Comparison of ENCODE assay signal across 9 cellular contexts in genomic region chr9:73152445-73152844, GRCh38. TPM values are rescaled to one million over a fixed set of nuclear protein-coding genes. Genes with fewer than 3 reads are reported as not detected.
DNase-seq lines count a peak whose midpoint lies in the region; ATAC-seq and TF ChIP-seq lines count a peak whose summit lies in the region.
"Had no signal": no experiment of that assay in that cellular context is flagged by ENCODE, and none has a peak within 500 bp of the region (broad histone marks: within the 10 kb centered on the region; RNA-seq: fewer than 3 reads in every experiment).

No MANE protein-coding gene starts in this region.

- CTCF ChIA-PET in Calu3 (lab: Charles Lee): interaction anchor here (0.9 kb wide), 1 partner anchor 43 kb away, joined by 3 read pairs; no protein-coding TSS in a partner anchor

- TF ChIP-seq CTCF in Calu3 (IDR thresholded peaks at IDR 0.05; ENCODE audit: unreplicated experiment): no peak
- no peak for TF ChIP-seq CTCF in epithelial cell of proximal tubule (conservative IDR thresholded peaks at IDR 0.05; ENCODE audit: low read depth, low read length)
- TF ChIP-seq CTCF in osteoblast (IDR thresholded peaks at IDR 0.05; ENCODE audit: extremely low read depth, low read depth, low read length): no peak
- TF ChIP-seq CTCF in glutamatergic neuron (IDR thresholded peaks at IDR 0.05; ENCODE audit: partially characterized antibody, unreplicated experiment): no peak

- H3K4me1 Mint-ChIP-seq in Calu3 (ENCODE audit: low read depth, unreplicated experiment): peaks cover 22% of the 10 kb centered on the region
- peaks cover 3% of the 10 kb centered on the region for H3K4me1 Mint-ChIP-seq in glutamatergic neuron (ENCODE audit: low read depth, unreplicated experiment)

- intact Hi-C loops in Calu3 (cut with micrococcal nuclease; ENCODE audit: unreplicated experiment): loop anchor here (2.0 kb wide), 1 partner anchor 18 kb away; no protein-coding TSS in a partner anchor

- no peaks in the 10 kb centered on the region for H3K9me3 ChIP-seq in osteoblast (ENCODE audit: low read depth, low read length)

- H3K79me2 ChIP-seq in osteoblast (ENCODE audit: insufficient read depth, low read length): peaks cover 65% of the 10 kb centered on the region

- peak overlapping the region; percentile 89 for H3K27ac ChIP-seq in osteoblast (ENCODE audit: low read depth, low read length)

- H3K36me3 Mint-ChIP-seq in Calu3 (ENCODE audit: insufficient read depth, unreplicated experiment) (peaks cover 58% of the 10 kb centered on the region), glutamatergic neuron (ENCODE audit: unreplicated experiment) (no peaks in the 10 kb centered on the region)

- peaks cover 56% of the 10 kb centered on the region for H3K4me1 ChIP-seq in osteoblast (ENCODE audit: insufficient read depth, low read length)

- peak overlapping the region; percentile 83 for H3K4me3 ChIP-seq in epithelial cell of proximal tubule (ENCODE audit: low read depth, low read length)
- H3K4me3 ChIP-seq in osteoblast (ENCODE audit: insufficient read depth, low read length): peak overlapping the region; percentile 79

- no peaks in the 10 kb centered on the region for H3K27me3 ChIP-seq in osteoblast (ENCODE audit: insufficient read depth, low read length)

- H4K20me1 ChIP-seq in osteoblast (ENCODE audit: insufficient read depth, low read length): peaks cover 41% of the 10 kb centered on the region

- H3K27ac Mint-ChIP-seq in Calu3 (ENCODE audit: unreplicated experiment) (peak overlapping the region; percentile 81), glutamatergic neuron (ENCODE audit: unreplicated experiment) (no peak overlapping the region)

- no peak for DNase-seq in Calu3
- DNase-seq in RPMI7951 (ENCODE audit: low read depth): peak; percentile 61
- no peak for DNase-seq in epithelial cell of proximal tubule (ENCODE audit: low read depth)
- no peak for DNase-seq in osteoblast (ENCODE audit: insufficient read length, low spot score, missing footprints)
- DNase-seq in Kasumi-1 (lab: John Stamatoyannopoulos, UW): no peak
- DNase-seq in glutamatergic neuron: no peak
- DNase-seq in NCI-H1436 (lab: John Stamatoyannopoulos, UW): no peak

- H3K27me3 Mint-ChIP-seq in Calu3 (ENCODE audit: unreplicated experiment) (no peaks in the 10 kb centered on the region), glutamatergic neuron (ENCODE audit: unreplicated experiment) (no peaks in the 10 kb centered on the region)

- no peak for ATAC-seq in HG03025 (IDR thresholded peaks at IDR 0.05; ENCODE audit: low FRiP score, unreplicated experiment)

- H3K4me2 ChIP-seq in osteoblast (ENCODE audit: insufficient read depth, low read length): peak overlapping the region; percentile 83

- peak overlapping the region; percentile 80 for H3K4me3 Mint-ChIP-seq in Calu3 (ENCODE audit: low read depth, unreplicated experiment)
- H3K4me3 Mint-ChIP-seq in glutamatergic neuron (ENCODE audit: unreplicated experiment): no peak overlapping the region
- H3K4me3 Mint-ChIP-seq: neural crest cell had no signal

- peaks cover 18% of the 10 kb centered on the region for H3K36me3 ChIP-seq in osteoblast (ENCODE audit: insufficient read depth, low read length)

- H3K9me3 Mint-ChIP-seq in Calu3 (ENCODE audit: low read depth, unreplicated experiment) (no peaks in the 10 kb centered on the region), glutamatergic neuron (ENCODE audit: unreplicated experiment) (no peaks in the 10 kb centered on the region)

- BruUV-seq in Calu3 (replicated peaks; lab: Mats Ljungman, UMichigan): no TSS peak

- no peak overlapping the region for H2AFZ ChIP-seq in osteoblast (ENCODE audit: low read length)

RNA-seq across cellular contexts. Expression of gene ANXA1, which starts 0.8 kb away (rescaled TPM):
- total RNA-seq in Calu3 (2022) (458 and 526 TPM in 2 replicates), epithelial cell of proximal tubule (309 and 383 TPM in 2 replicates), osteoblast (803 and 816 TPM in 2 replicates), glutamatergic neuron (ENCODE audit: unreplicated experiment) (not detected)
- 652 and 737 TPM in 2 replicates for total RNA-seq in RPMI7951 (2014; rRNA removed; shearing (Covaris generic))

Comparison
In these comparisons a context has a peak if more than half of its experiments do, and no peak if none do; other contexts are left out.
1. RNA of gene ANXA1, which starts 0.8 kb away (total RNA-seq): 803 to 816 TPM in osteoblast, 652 to 737 TPM in RPMI7951, 458 to 526 TPM in Calu3 and 309 to 383 TPM in epithelial cell of proximal tubule; not detected in glutamatergic neuron (single experiment); every median in the first group is over 100 times any median in the second.